1 cellular context compared by ENCODE assay signal in genomic region chr15:55407949-55408766, GRCh38.
TF ChIP-seq lines count a peak whose summit lies in the region.

Gene CCPG1 (minus strand): TSS chr15:55408359. CDS start chr15:55389424, 18,935 bp downstream.
A gene with protein sequence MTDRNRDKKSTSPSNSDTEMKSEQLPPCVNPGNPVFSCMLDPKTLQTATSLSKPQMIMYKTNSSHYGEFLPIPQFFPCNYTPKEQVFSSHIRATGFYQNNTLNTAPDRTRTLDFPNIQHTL (plus strand): TSS chr15:55408495. CDS start chr15:55408769, 274 bp downstream.

TF ChIP-seq in HepG2, 621 proteins besides CTCF, POLR2A, EP300 and RAD21 (continued from another document and continues in another):
- TF ChIP-seq ERF (CRISPR knock-in tag; IDR thresholded peaks at IDR 0.05) (0 out of 2 replicates have a peak, but pooled peaks have one; percentile 11), ZNF12 (CRISPR knock-in tag; IDR thresholded peaks at IDR 0.05) (no peak; the same call in 1 of the 2 replicates), NR2F6 (IDR thresholded peaks at IDR 0.05) (no peak), NR2F6 (CRISPR knock-in tag; IDR thresholded peaks at IDR 0.05) (no peak), HNRNPUL1 (IDR thresholded peaks at IDR 0.05; ENCODE audit: low read depth, low read length) (no peak), ZSCAN20 (CRISPR knock-in tag; IDR thresholded peaks at IDR 0.05; ENCODE audit: borderline replicate concordance) (0 out of 2 replicates have a peak, but pooled peaks have one; percentile 27), ZKSCAN5 (CRISPR knock-in tag; IDR thresholded peaks at IDR 0.05) (no peak), ZNF589 (CRISPR knock-in tag; conservative IDR thresholded peaks at IDR 0.05) (no peak), PLRG1 (conservative IDR thresholded peaks at IDR 0.05) (no peak), ZNF546 (CRISPR knock-in tag; conservative IDR thresholded peaks at IDR 0.05) (peak; percentile 60; the same call in 1 of the 2 replicates), ZNF816 (CRISPR knock-in tag; IDR thresholded peaks at IDR 0.05; ENCODE audit: borderline replicate concordance) (no peak; the same call in 1 of the 2 replicates), ZNF768 (CRISPR knock-in tag; IDR thresholded peaks at IDR 0.05) (peak; percentile 42; the same call in 1 of the 2 replicates), KMT2B (CRISPR knock-in tag; IDR thresholded peaks at IDR 0.05) (peak; percentile 85; the same call in 1 of the 2 replicates), SMARCC2 (IDR thresholded peaks at IDR 0.05) (no peak), HNF4A (CRISPR knock-in tag; IDR thresholded peaks at IDR 0.05) (no peak), ZNF709 (CRISPR knock-in tag; IDR thresholded peaks at IDR 0.05) (no peak), PHF21A (CRISPR knock-in tag; IDR thresholded peaks at IDR 0.05) (peak; percentile 86), GTF3A (CRISPR knock-in tag; conservative IDR thresholded peaks at IDR 0.05) (0 out of 2 replicates have a peak, but pooled peaks have one; percentile 37), ZNF207 (IDR thresholded peaks at IDR 0.05; ENCODE audit: borderline replicate concordance) (no peak), POLR2AphosphoS5 (IDR thresholded peaks at IDR 0.05; ENCODE audit: low read depth, low read length) (peak; percentile 37; the same call in 1 of the 2 replicates), PCBP2 (optimal IDR thresholded peaks at IDR 0.05; ENCODE audit: low read depth, low read length, poor library complexity, severe bottlenecking) (no peak), HNRNPLL (IDR thresholded peaks at IDR 0.05; ENCODE audit: low read depth, low read length, poor library complexity, severe bottlenecking) (peak; percentile 92), ARHGAP35 (CRISPR knock-in tag; IDR thresholded peaks at IDR 0.05; ENCODE audit: borderline replicate concordance) (no peak), TCF7 (IDR thresholded peaks at IDR 0.05; ENCODE audit: low read depth) (no peak), MEIS1 (CRISPR knock-in tag; IDR thresholded peaks at IDR 0.05; ENCODE audit: borderline replicate concordance) (peak; percentile 74; the same call in 1 of the 2 replicates), RFXANK (CRISPR knock-in tag; IDR thresholded peaks at IDR 0.05) (no peak), NONO (IDR thresholded peaks at IDR 0.05) (no peak), NONO (CRISPR knock-in tag; conservative IDR thresholded peaks at IDR 0.05) (peak; percentile 71), RBM22 (optimal IDR thresholded peaks at IDR 0.05; ENCODE audit: low read length) (no peak), ZNF7 (CRISPR knock-in tag; IDR thresholded peaks at IDR 0.05) (peak; percentile 89), ZFP1 (CRISPR knock-in tag; IDR thresholded peaks at IDR 0.05) (no peak), PRMT3 (CRISPR knock-in tag; IDR thresholded peaks at IDR 0.05; ENCODE audit: borderline replicate concordance, low read depth) (0 out of 2 replicates have a peak, but pooled peaks have one; percentile 12), ZBTB34 (CRISPR knock-in tag; IDR thresholded peaks at IDR 0.05) (peak; percentile 51; the same call in 1 of the 2 replicates), ZNF775 (CRISPR knock-in tag; IDR thresholded peaks at IDR 0.05; ENCODE audit: borderline replicate concordance) (no peak), NR1H2 (CRISPR knock-in tag; IDR thresholded peaks at IDR 0.05; ENCODE audit: borderline replicate concordance, low read depth) (no peak), ZNF33A (CRISPR knock-in tag; IDR thresholded peaks at IDR 0.05; ENCODE audit: borderline replicate concordance) (0 out of 2 replicates have a peak, but pooled peaks have one; percentile 29), ZNF780A (CRISPR knock-in tag; IDR thresholded peaks at IDR 0.05) (no peak), ZC3H13 (CRISPR knock-in tag; IDR thresholded peaks at IDR 0.05) (no peak), SAFB2 (CRISPR knock-in tag; IDR thresholded peaks at IDR 0.05; ENCODE audit: borderline replicate concordance, low read depth) (0 out of 2 replicates have a peak, but pooled peaks have one; percentile 41), NBN (conservative IDR thresholded peaks at IDR 0.05) (no peak), RFX5 (IDR thresholded peaks at IDR 0.05; ENCODE audit: low read depth, low read length) (peak; percentile 71), RELA (CRISPR knock-in tag; IDR thresholded peaks at IDR 0.05) (peak; percentile 67; the same call in 1 of the 2 replicates), ZNF75D (CRISPR knock-in tag; IDR thresholded peaks at IDR 0.05; ENCODE audit: borderline replicate concordance) (no peak), ZNF232 (CRISPR knock-in tag; IDR thresholded peaks at IDR 0.05; ENCODE audit: borderline replicate concordance) (no peak; the same call in 1 of the 2 replicates), MED8 (CRISPR knock-in tag; IDR thresholded peaks at IDR 0.05; ENCODE audit: insufficient replicate concordance) (peak; percentile 74), ZNF619 (CRISPR knock-in tag; IDR thresholded peaks at IDR 0.05) (peak; percentile 62; the same call in 1 of the 2 replicates), ZBTB21 (CRISPR knock-in tag; IDR thresholded peaks at IDR 0.05) (peak; percentile 4; the same call in 1 of the 2 replicates), ZSCAN9 (CRISPR knock-in tag; IDR thresholded peaks at IDR 0.05; ENCODE audit: borderline replicate concordance) (peak; percentile 81; the same call in 1 of the 2 replicates), ZFP36L1 (CRISPR knock-in tag; IDR thresholded peaks at IDR 0.05) (peak; percentile 85), HNF1B (CRISPR knock-in tag; IDR thresholded peaks at IDR 0.05) (peak; percentile 82; the same call in 1 of the 2 replicates), FOXA3 (CRISPR knock-in tag; IDR thresholded peaks at IDR 0.05) (peak; percentile 38), ZNF530 (CRISPR knock-in tag; IDR thresholded peaks at IDR 0.05; ENCODE audit: low read depth) (no peak)
- TF ChIP-seq, protein P1, sequence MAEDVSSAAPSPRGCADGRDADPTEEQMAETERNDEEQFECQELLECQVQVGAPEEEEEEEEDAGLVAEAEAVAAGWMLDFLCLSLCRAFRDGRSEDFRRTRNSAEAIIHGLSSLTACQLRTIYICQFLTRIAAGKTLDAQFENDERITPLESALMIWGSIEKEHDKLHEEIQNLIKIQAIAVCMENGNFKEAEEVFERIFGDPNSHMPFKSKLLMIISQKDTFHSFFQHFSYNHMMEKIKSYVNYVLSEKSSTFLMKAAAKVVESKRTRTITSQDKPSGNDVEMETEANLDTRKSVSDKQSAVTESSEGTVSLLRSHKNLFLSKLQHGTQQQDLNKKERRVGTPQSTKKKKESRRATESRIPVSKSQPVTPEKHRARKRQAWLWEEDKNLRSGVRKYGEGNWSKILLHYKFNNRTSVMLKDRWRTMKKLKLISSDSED (CRISPR knock-in tag; IDR thresholded peaks at IDR 0.05), result no peak
- TF ChIP-seq, protein P2, sequence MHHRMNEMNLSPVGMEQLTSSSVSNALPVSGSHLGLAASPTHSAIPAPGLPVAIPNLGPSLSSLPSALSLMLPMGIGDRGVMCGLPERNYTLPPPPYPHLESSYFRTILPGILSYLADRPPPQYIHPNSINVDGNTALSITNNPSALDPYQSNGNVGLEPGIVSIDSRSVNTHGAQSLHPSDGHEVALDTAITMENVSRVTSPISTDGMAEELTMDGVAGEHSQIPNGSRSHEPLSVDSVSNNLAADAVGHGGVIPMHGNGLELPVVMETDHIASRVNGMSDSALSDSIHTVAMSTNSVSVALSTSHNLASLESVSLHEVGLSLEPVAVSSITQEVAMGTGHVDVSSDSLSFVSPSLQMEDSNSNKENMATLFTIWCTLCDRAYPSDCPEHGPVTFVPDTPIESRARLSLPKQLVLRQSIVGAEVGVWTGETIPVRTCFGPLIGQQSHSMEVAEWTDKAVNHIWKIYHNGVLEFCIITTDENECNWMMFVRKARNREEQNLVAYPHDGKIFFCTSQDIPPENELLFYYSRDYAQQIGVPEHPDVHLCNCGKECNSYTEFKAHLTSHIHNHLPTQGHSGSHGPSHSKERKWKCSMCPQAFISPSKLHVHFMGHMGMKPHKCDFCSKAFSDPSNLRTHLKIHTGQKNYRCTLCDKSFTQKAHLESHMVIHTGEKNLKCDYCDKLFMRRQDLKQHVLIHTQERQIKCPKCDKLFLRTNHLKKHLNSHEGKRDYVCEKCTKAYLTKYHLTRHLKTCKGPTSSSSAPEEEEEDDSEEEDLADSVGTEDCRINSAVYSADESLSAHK (CRISPR knock-in tag; IDR thresholded peaks at IDR 0.05; ENCODE audit: borderline replicate concordance), result no peak
- TF ChIP-seq, protein P3, sequence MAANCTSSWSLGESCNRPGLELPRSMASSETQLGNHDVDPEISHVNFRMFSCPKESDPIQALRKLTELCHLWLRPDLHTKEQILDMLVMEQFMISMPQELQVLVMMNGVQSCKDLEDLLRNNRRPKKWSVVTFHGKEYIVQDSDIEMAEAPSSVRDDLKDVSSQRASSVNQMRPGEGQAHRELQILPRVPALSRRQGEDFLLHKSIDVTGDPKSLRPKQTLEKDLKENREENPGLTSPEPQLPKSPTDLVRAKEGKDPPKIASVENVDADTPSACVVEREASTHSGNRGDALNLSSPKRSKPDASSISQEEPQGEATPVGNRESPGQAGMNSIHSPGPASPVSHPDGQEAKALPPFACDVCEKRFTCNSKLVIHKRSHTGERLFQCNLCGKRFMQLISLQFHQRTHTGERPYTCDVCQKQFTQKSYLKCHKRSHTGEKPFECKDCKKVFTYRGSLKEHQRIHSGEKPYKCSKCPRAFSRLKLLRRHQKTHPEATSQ (CRISPR knock-in tag; IDR thresholded peaks at IDR 0.05; ENCODE audit: borderline replicate concordance), result no peak
- TF ChIP-seq, protein P4, sequence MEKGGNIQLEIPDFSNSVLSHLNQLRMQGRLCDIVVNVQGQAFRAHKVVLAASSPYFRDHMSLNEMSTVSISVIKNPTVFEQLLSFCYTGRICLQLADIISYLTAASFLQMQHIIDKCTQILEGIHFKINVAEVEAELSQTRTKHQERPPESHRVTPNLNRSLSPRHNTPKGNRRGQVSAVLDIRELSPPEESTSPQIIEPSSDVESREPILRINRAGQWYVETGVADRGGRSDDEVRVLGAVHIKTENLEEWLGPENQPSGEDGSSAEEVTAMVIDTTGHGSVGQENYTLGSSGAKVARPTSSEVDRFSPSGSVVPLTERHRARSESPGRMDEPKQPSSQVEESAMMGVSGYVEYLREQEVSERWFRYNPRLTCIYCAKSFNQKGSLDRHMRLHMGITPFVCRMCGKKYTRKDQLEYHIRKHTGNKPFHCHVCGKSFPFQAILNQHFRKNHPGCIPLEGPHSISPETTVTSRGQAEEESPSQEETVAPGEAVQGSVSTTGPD (CRISPR knock-in tag; IDR thresholded peaks at IDR 0.05), result no peak
- TF ChIP-seq, protein P5, sequence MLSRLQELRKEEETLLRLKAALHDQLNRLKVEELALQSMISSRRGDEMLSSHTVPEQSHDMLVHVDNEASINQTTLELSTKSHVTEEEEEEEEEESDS (CRISPR knock-in tag; IDR thresholded peaks at IDR 0.05; ENCODE audit: borderline replicate concordance), result no peak
- TF ChIP-seq, protein P6, sequence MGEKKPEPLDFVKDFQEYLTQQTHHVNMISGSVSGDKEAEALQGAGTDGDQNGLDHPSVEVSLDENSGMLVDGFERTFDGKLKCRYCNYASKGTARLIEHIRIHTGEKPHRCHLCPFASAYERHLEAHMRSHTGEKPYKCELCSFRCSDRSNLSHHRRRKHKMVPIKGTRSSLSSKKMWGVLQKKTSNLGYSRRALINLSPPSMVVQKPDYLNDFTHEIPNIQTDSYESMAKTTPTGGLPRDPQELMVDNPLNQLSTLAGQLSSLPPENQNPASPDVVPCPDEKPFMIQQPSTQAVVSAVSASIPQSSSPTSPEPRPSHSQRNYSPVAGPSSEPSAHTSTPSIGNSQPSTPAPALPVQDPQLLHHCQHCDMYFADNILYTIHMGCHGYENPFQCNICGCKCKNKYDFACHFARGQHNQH (CRISPR knock-in tag; IDR thresholded peaks at IDR 0.05), result peak; percentile 49; the same call in 1 of the 2 replicates
- TF ChIP-seq, protein P7, sequence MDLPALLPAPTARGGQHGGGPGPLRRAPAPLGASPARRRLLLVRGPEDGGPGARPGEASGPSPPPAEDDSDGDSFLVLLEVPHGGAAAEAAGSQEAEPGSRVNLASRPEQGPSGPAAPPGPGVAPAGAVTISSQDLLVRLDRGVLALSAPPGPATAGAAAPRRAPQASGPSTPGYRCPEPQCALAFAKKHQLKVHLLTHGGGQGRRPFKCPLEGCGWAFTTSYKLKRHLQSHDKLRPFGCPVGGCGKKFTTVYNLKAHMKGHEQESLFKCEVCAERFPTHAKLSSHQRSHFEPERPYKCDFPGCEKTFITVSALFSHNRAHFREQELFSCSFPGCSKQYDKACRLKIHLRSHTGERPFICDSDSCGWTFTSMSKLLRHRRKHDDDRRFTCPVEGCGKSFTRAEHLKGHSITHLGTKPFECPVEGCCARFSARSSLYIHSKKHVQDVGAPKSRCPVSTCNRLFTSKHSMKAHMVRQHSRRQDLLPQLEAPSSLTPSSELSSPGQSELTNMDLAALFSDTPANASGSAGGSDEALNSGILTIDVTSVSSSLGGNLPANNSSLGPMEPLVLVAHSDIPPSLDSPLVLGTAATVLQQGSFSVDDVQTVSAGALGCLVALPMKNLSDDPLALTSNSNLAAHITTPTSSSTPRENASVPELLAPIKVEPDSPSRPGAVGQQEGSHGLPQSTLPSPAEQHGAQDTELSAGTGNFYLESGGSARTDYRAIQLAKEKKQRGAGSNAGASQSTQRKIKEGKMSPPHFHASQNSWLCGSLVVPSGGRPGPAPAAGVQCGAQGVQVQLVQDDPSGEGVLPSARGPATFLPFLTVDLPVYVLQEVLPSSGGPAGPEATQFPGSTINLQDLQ (CRISPR knock-in tag; IDR thresholded peaks at IDR 0.05), result no peak
- TF ChIP-seq, protein P8, sequence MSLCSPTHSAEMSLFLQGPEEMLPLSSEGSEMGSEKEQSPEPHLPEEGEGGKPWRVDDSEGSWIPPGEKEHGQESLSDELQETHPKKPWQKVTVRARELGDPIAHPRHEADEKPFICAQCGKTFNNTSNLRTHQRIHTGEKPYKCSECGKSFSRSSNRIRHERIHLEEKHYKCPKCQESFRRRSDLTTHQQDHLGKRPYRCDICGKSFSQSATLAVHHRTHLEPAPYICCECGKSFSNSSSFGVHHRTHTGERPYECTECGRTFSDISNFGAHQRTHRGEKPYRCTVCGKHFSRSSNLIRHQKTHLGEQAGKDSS (CRISPR knock-in tag; IDR thresholded peaks at IDR 0.05; ENCODE audit: borderline replicate concordance, low read depth), result no peak
